11 cellular contexts compared by ENCODE assay signal in genomic region chr20:51412991-51413471, GRCh38.
A peak's percentile ranks its signal among the peaks of the same experiment; 100 is the strongest.
DNase-seq lines count a peak whose midpoint lies in the region; ATAC-seq and TF ChIP-seq lines count a peak whose summit lies in the region.
"Had no signal": no experiment of that assay in that cellular context is flagged by ENCODE, and none has a peak within 500 bp of the region (broad histone marks: within the 10 kb centered on the region; RNA-seq: fewer than 3 reads in every experiment).

No MANE protein-coding gene starts in this region.

- peak overlapping the region; percentile 90 for H4K91ac ChIP-seq in trophoblast cell (ENCODE audit: low read depth, low read length)

- no peaks in the 10 kb centered on the region for H3K27me3 Mint-ChIP-seq in effector memory CD8-positive, alpha-beta T cell
- H3K27me3 Mint-ChIP-seq in type B pancreatic cell, result no peaks in the 10 kb centered on the region

- no peak overlapping the region for H3K23ac ChIP-seq in trophoblast cell (ENCODE audit: low read length)

- peak overlapping the region; percentile 45 to 72 for H3K4me3 Mint-ChIP-seq in effector memory CD8-positive, alpha-beta T cell
- no peak overlapping the region for H3K4me3 Mint-ChIP-seq in type B pancreatic cell
- H3K4me3 Mint-ChIP-seq: neural progenitor cell had no signal

- peaks cover 30% of the 10 kb centered on the region for H3K79me1 ChIP-seq in trophoblast cell (ENCODE audit: low read length)

- H3K36me3 ChIP-seq in trophoblast cell (ENCODE audit: control insufficient read depth in 1 of 2, insufficient read depth in 2 of 2, low read length in 2 of 2), result peaks cover 2% of the 10 kb centered on the region in 2 experiments
- H3K36me3 ChIP-seq: neural progenitor cell had no signal

- H3K4me1 Mint-ChIP-seq in effector memory CD8-positive, alpha-beta T cell (ENCODE audit: low read depth in 2 of 2), result peaks cover 74 to 81% of the 10 kb centered on the region in 2 donors
- H3K4me1 Mint-ChIP-seq in type B pancreatic cell (ENCODE audit: unreplicated experiment), result peaks cover 12% of the 10 kb centered on the region

- no peak for ATAC-seq in effector memory CD8-positive, alpha-beta T cell (replicated peaks)
- ATAC-seq in HG03460 (IDR thresholded peaks at IDR 0.05; ENCODE audit: unreplicated experiment) (no peak), HG02678 (IDR thresholded peaks at IDR 0.05; ENCODE audit: unreplicated experiment) (no peak)

- H4K12ac ChIP-seq in trophoblast cell (ENCODE audit: low read depth, low read length), result no peak overlapping the region

- H4K8ac ChIP-seq in trophoblast cell (ENCODE audit: low read depth, low read length), result peak overlapping the region; percentile 70

- H2BK120ac ChIP-seq in trophoblast cell (ENCODE audit: insufficient read depth, low read length, poor library complexity), result peak overlapping the region; percentile 73

- peak overlapping the region; percentile 91 for H2BK12ac ChIP-seq in trophoblast cell (ENCODE audit: low read length)

- H3K18ac ChIP-seq in trophoblast cell (ENCODE audit: low read length), result peak overlapping the region; percentile 71

- H3K4ac ChIP-seq in trophoblast cell (ENCODE audit: low read depth, low read length), result no peak overlapping the region

- H3K27ac Mint-ChIP-seq in effector memory CD8-positive, alpha-beta T cell, result peak overlapping the region; percentile 80 to 96
- H3K27ac Mint-ChIP-seq in type B pancreatic cell, result no peak overlapping the region
- H3K27ac Mint-ChIP-seq: neural progenitor cell had no signal

- H3K9me3 Mint-ChIP-seq in effector memory CD8-positive, alpha-beta T cell, result no peaks in the 10 kb centered on the region
- peaks cover 3% of the 10 kb centered on the region for H3K9me3 Mint-ChIP-seq in type B pancreatic cell

- no peaks in the 10 kb centered on the region for H3K27me3 ChIP-seq in trophoblast cell (ENCODE audit: insufficient read depth, low read length)
- H3K27me3 ChIP-seq: neural progenitor cell had no signal

- no peak overlapping the region for H3K4me3 ChIP-seq in trophoblast cell (ENCODE audit: low read depth, low read length)
- H3K4me3 ChIP-seq: neural progenitor cell had no signal

- peak overlapping the region; percentile 44 for H2AK5ac ChIP-seq in trophoblast cell (ENCODE audit: low read length)

- TF ChIP-seq CTCF in type B pancreatic cell (conservative IDR thresholded peaks at IDR 0.05), result no peak

- no peak overlapping the region for H3K4me2 ChIP-seq in trophoblast cell (ENCODE audit: low read length)
- H3K4me2 ChIP-seq: neural progenitor cell had no signal

- peak overlapping the region; percentile 15 for H2AFZ ChIP-seq in trophoblast cell (ENCODE audit: insufficient read depth, low read length, poor library complexity)

- H3K9me3 ChIP-seq in trophoblast cell (ENCODE audit: insufficient read depth, low read depth, low read length), result peaks cover 2% of the 10 kb centered on the region

- H3K79me2 ChIP-seq in trophoblast cell (ENCODE audit: control insufficient read depth, insufficient read depth, low read length, poor library complexity), result peaks cover 2% of the 10 kb centered on the region

- H3K27ac ChIP-seq in trophoblast cell (ENCODE audit: low read depth, low read length), result peak overlapping the region; percentile 51
- H3K27ac ChIP-seq: neural progenitor cell, VCaP had no signal

- peak; percentile 75 for DNase-seq in DMS 273 treated with DMSO at 0.1 percent for 48 hours (lab: John Stamatoyannopoulos, UW)
- DNase-seq in NCI-H446 treated with DMSO at 0.1 percent for 48 hours (lab: John Stamatoyannopoulos, UW), result peak; percentile 70
- DNase-seq in effector memory CD8-positive, alpha-beta T cell, result no peak
- no peak for DNase-seq in trophoblast cell
- DNase-seq in HCEC 1CT, result no peak
- no peak for DNase-seq in type B pancreatic cell (ENCODE audit: extremely low spot score, unreplicated experiment)
- DNase-seq: glutamatergic neuron had no signal

- no CpG with 5 or more reads among the region's 10 CpGs for WGBS in trophoblast cell (ENCODE audit: extremely low coverage, insufficient coverage, insufficient read length)

- peaks cover 55% of the 10 kb centered on the region for H3K36me3 Mint-ChIP-seq in effector memory CD8-positive, alpha-beta T cell (ENCODE audit: insufficient read depth)
- peaks cover 11% of the 10 kb centered on the region for H3K36me3 Mint-ChIP-seq in type B pancreatic cell
- H3K36me3 Mint-ChIP-seq: neural progenitor cell had no signal

- H3K4me1 ChIP-seq in trophoblast cell (ENCODE audit: control insufficient read depth in 1 of 2, insufficient read depth in 2 of 2, low read length in 2 of 2), result peaks cover 24 to 26% of the 10 kb centered on the region in 2 experiments

- H3K14ac ChIP-seq in trophoblast cell (ENCODE audit: low read length), result peak overlapping the region; percentile 86

- no peak overlapping the region for H3K9ac ChIP-seq in trophoblast cell (ENCODE audit: low read length)
- H3K9ac ChIP-seq: neural progenitor cell had no signal

- H2BK5ac ChIP-seq in trophoblast cell (ENCODE audit: low read depth, low read length, poor library complexity), result peak overlapping the region; percentile 73

Comparison
In these comparisons a context has a peak if more than half of its experiments do, and no peak if none do; other contexts are left out.
1. DNase-seq: peak in DMS 273 treated with DMSO at 0.1 percent for 48 hours (single experiment) and NCI-H446 treated with DMSO at 0.1 percent for 48 hours (single experiment); none in effector memory CD8-positive, alpha-beta T cell (0 of 3), trophoblast cell (0 of 2), HCEC 1CT (single experiment) and type B pancreatic cell (single experiment).